Comparison of ENCODE assay signal across 1 cellular context in genomic region chr4:2787230-2788100, GRCh38.
TF ChIP-seq lines count a peak whose summit lies in the region.

No MANE protein-coding gene starts in this region.

TF ChIP-seq in HepG2, 621 proteins besides CTCF, POLR2A, EP300 and RAD21 (continued from another document and continues in another):
- TF ChIP-seq, protein P1, sequence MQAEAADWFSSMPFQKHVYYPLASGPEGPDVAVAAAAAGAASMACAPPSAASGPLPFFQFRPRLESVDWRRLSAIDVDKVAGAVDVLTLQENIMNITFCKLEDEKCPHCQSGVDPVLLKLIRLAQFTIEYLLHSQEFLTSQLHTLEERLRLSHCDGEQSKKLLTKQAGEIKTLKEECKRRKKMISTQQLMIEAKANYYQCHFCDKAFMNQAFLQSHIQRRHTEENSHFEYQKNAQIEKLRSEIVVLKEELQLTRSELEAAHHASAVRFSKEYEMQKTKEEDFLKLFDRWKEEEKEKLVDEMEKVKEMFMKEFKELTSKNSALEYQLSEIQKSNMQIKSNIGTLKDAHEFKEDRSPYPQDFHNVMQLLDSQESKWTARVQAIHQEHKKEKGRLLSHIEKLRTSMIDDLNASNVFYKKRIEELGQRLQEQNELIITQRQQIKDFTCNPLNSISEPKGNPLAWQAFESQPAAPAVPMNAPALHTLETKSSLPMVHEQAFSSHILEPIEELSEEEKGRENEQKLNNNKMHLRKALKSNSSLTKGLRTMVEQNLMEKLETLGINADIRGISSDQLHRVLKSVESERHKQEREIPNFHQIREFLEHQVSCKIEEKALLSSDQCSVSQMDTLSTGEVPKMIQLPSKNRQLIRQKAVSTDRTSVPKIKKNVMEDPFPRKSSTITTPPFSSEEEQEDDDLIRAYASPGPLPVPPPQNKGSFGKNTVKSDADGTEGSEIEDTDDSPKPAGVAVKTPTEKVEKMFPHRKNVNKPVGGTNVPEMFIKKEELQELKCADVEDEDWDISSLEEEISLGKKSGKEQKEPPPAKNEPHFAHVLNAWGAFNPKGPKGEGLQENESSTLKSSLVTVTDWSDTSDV (CRISPR knock-in tag; IDR thresholded peaks at IDR 0.05), result peak; percentile 45; the same call in 1 of the 2 replicates
- TF ChIP-seq, protein P2, sequence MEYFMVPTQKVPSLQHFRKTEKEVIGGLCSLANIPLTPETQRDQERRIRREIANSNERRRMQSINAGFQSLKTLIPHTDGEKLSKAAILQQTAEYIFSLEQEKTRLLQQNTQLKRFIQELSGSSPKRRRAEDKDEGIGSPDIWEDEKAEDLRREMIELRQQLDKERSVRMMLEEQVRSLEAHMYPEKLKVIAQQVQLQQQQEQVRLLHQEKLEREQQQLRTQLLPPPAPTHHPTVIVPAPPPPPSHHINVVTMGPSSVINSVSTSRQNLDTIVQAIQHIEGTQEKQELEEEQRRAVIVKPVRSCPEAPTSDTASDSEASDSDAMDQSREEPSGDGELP (IDR thresholded peaks at IDR 0.05; ENCODE audit: borderline replicate concordance, low read depth), result peak; percentile 26; the same call in 1 of the 2 replicates
- TF ChIP-seq RBFOX2 (IDR thresholded peaks at IDR 0.05; ENCODE audit: low read depth, low read length) (no peak), KMT2B (CRISPR knock-in tag; IDR thresholded peaks at IDR 0.05) (no peak), ZFX (CRISPR knock-in tag; IDR thresholded peaks at IDR 0.05; ENCODE audit: low read depth) (peak; percentile 41; the same call in 1 of the 2 replicates), HDAC2 (CRISPR knock-in tag; IDR thresholded peaks at IDR 0.05) (no peak), MED1 (CRISPR knock-in tag; IDR thresholded peaks at IDR 0.05) (peak; percentile 52; the same call in 1 of the 2 replicates), SPEN (CRISPR knock-in tag; IDR thresholded peaks at IDR 0.05; ENCODE audit: low read depth) (no peak), ZNF841 (CRISPR knock-in tag; IDR thresholded peaks at IDR 0.05; ENCODE audit: borderline replicate concordance) (no peak), ZNF75D (CRISPR knock-in tag; IDR thresholded peaks at IDR 0.05; ENCODE audit: borderline replicate concordance) (no peak), PLRG1 (conservative IDR thresholded peaks at IDR 0.05) (no peak), ZNF431 (CRISPR knock-in tag; IDR thresholded peaks at IDR 0.05; ENCODE audit: borderline replicate concordance, low read depth) (no peak), THRA (CRISPR knock-in tag; IDR thresholded peaks at IDR 0.05; ENCODE audit: borderline replicate concordance) (peak; percentile 100), MLXIP (CRISPR knock-in tag; IDR thresholded peaks at IDR 0.05; ENCODE audit: borderline replicate concordance) (no peak), ZNF263 (CRISPR knock-in tag; IDR thresholded peaks at IDR 0.05) (peak; percentile 86), ZBTB7A (CRISPR knock-in tag; IDR thresholded peaks at IDR 0.05) (no peak), ZNF510 (CRISPR knock-in tag; IDR thresholded peaks at IDR 0.05; ENCODE audit: low read depth) (no peak), ZNF281 (CRISPR knock-in tag; IDR thresholded peaks at IDR 0.05; ENCODE audit: borderline replicate concordance) (no peak), NRL (CRISPR knock-in tag; IDR thresholded peaks at IDR 0.05; ENCODE audit: borderline replicate concordance) (peak; percentile 27; the same call in 1 of the 2 replicates), PHF21A (CRISPR knock-in tag; IDR thresholded peaks at IDR 0.05) (no peak), TEAD2 (CRISPR knock-in tag; IDR thresholded peaks at IDR 0.05) (no peak), ZNF280B (CRISPR knock-in tag; IDR thresholded peaks at IDR 0.05; ENCODE audit: borderline replicate concordance) (no peak), SALL1 (CRISPR knock-in tag; IDR thresholded peaks at IDR 0.05) (peak; percentile 48; the same call in 1 of the 2 replicates), ZNF234 (CRISPR knock-in tag; conservative IDR thresholded peaks at IDR 0.05) (no peak), ZFP91 (CRISPR knock-in tag; IDR thresholded peaks at IDR 0.05; ENCODE audit: borderline replicate concordance) (0 out of 2 replicates have a peak, but pooled peaks have one; percentile 14), ZNF468 (CRISPR knock-in tag; IDR thresholded peaks at IDR 0.05) (peak; percentile 64; the same call in 1 of the 2 replicates)
- TF ChIP-seq, protein P3, sequence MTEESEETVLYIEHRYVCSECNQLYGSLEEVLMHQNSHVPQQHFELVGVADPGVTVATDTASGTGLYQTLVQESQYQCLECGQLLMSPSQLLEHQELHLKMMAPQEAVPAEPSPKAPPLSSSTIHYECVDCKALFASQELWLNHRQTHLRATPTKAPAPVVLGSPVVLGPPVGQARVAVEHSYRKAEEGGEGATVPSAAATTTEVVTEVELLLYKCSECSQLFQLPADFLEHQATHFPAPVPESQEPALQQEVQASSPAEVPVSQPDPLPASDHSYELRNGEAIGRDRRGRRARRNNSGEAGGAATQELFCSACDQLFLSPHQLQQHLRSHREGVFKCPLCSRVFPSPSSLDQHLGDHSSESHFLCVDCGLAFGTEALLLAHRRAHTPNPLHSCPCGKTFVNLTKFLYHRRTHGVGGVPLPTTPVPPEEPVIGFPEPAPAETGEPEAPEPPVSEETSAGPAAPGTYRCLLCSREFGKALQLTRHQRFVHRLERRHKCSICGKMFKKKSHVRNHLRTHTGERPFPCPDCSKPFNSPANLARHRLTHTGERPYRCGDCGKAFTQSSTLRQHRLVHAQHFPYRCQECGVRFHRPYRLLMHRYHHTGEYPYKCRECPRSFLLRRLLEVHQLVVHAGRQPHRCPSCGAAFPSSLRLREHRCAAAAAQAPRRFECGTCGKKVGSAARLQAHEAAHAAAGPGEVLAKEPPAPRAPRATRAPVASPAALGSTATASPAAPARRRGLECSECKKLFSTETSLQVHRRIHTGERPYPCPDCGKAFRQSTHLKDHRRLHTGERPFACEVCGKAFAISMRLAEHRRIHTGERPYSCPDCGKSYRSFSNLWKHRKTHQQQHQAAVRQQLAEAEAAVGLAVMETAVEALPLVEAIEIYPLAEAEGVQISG (CRISPR knock-in tag; IDR thresholded peaks at IDR 0.05), result peak; percentile 27; the same call in 1 of the 2 replicates
- TF ChIP-seq, protein P4, sequence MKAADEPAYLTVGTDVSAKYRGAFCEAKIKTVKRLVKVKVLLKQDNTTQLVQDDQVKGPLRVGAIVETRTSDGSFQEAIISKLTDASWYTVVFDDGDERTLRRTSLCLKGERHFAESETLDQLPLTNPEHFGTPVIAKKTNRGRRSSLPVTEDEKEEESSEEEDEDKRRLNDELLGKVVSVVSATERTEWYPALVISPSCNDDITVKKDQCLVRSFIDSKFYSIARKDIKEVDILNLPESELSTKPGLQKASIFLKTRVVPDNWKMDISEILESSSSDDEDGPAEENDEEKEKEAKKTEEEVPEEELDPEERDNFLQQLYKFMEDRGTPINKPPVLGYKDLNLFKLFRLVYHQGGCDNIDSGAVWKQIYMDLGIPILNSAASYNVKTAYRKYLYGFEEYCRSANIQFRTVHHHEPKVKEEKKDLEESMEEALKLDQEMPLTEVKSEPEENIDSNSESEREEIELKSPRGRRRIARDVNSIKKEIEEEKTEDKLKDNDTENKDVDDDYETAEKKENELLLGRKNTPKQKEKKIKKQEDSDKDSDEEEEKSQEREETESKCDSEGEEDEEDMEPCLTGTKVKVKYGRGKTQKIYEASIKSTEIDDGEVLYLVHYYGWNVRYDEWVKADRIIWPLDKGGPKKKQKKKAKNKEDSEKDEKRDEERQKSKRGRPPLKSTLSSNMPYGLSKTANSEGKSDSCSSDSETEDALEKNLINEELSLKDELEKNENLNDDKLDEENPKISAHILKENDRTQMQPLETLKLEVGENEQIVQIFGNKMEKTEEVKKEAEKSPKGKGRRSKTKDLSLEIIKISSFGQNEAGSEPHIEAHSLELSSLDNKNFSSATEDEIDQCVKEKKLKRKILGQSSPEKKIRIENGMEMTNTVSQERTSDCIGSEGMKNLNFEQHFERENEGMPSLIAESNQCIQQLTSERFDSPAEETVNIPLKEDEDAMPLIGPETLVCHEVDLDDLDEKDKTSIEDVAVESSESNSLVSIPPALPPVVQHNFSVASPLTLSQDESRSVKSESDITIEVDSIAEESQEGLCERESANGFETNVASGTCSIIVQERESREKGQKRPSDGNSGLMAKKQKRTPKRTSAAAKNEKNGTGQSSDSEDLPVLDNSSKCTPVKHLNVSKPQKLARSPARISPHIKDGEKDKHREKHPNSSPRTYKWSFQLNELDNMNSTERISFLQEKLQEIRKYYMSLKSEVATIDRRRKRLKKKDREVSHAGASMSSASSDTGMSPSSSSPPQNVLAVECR (CRISPR knock-in tag; IDR thresholded peaks at IDR 0.05; ENCODE audit: borderline replicate concordance), result peak; percentile 29; the same call in 1 of the 2 replicates
- TF ChIP-seq, protein P5, sequence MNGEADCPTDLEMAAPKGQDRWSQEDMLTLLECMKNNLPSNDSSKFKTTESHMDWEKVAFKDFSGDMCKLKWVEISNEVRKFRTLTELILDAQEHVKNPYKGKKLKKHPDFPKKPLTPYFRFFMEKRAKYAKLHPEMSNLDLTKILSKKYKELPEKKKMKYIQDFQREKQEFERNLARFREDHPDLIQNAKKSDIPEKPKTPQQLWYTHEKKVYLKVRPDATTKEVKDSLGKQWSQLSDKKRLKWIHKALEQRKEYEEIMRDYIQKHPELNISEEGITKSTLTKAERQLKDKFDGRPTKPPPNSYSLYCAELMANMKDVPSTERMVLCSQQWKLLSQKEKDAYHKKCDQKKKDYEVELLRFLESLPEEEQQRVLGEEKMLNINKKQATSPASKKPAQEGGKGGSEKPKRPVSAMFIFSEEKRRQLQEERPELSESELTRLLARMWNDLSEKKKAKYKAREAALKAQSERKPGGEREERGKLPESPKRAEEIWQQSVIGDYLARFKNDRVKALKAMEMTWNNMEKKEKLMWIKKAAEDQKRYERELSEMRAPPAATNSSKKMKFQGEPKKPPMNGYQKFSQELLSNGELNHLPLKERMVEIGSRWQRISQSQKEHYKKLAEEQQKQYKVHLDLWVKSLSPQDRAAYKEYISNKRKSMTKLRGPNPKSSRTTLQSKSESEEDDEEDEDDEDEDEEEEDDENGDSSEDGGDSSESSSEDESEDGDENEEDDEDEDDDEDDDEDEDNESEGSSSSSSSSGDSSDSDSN (CRISPR knock-in tag; IDR thresholded peaks at IDR 0.05), result peak; percentile 31; the same call in 1 of the 2 replicates
